Comparison of ENCODE assay signal across 1 cellular context in genomic region chr9:4662108-4662988, GRCh38.
A peak's percentile ranks its signal among the peaks of the same experiment; 100 is the strongest.
TF ChIP-seq lines count a peak whose summit lies in the region.

Gene PLPP6, plus strand, starts transcription at chr9:4662294. Its CDS starts 82 bp downstream, at chr9:4662376.

TF ChIP-seq in GM12878, 131 proteins besides CTCF, POLR2A, EP300 and RAD21 (continued from another document):
- TF ChIP-seq MLLT1 (IDR thresholded peaks at IDR 0.05) (peak; percentile 51; the same call in 1 of the 2 replicates), BMI1 (IDR thresholded peaks at IDR 0.05; ENCODE audit: borderline replicate concordance) (no peak), PAX8 (IDR thresholded peaks at IDR 0.05) (no peak), MYC (IDR thresholded peaks at IDR 0.05; ENCODE audit: insufficient read depth, insufficient read length, insufficient replicate concordance, low read length, severe bottlenecking) (no peak), E4F1 (IDR thresholded peaks at IDR 0.05; ENCODE audit: borderline replicate concordance, partially characterized antibody) (peak; percentile 75), ZNF384 (IDR thresholded peaks at IDR 0.05; ENCODE audit: borderline replicate concordance, low read depth, low read length) (no peak), POU2F2 (IDR thresholded peaks at IDR 0.05; ENCODE audit: borderline replicate concordance, low read depth, low read length) (peak; percentile 26; the same call in 1 of the 3 replicates), NFXL1 (IDR thresholded peaks at IDR 0.05; ENCODE audit: borderline replicate concordance) (no peak), PML (IDR thresholded peaks at IDR 0.05; ENCODE audit: low read length) (peak; percentile 36; the same call in 1 of the 2 replicates), SREBF1 (IDR thresholded peaks at IDR 0.05; ENCODE audit: low read length) (no peak), NR2F1 (conservative IDR thresholded peaks at IDR 0.05) (no peak), STAT3 (IDR thresholded peaks at IDR 0.05; ENCODE audit: low read depth, low read length) (no peak), ZBTB4 (CRISPR knock-in tag; IDR thresholded peaks at IDR 0.05) (no peak), ASH2L (IDR thresholded peaks at IDR 0.05; ENCODE audit: borderline replicate concordance, low read depth) (no peak), KLF5 (IDR thresholded peaks at IDR 0.05; ENCODE audit: partially characterized antibody) (no peak), PRDM15 (CRISPR knock-in tag; IDR thresholded peaks at IDR 0.05) (no peak), ZNF274 (IDR thresholded peaks at IDR 0.05; ENCODE audit: insufficient read depth, insufficient read length) (no peak), TCF12 (IDR thresholded peaks at IDR 0.05; ENCODE audit: low read depth, low read length) (no peak), YY1 (IDR thresholded peaks at IDR 0.05; ENCODE audit: low read depth, low read length) (peak; percentile 24; the same call in 1 of the 2 replicates), MAX (IDR thresholded peaks at IDR 0.05; ENCODE audit: low read depth, low read length) (no peak; the same call in none of the 2 replicates), MEF2A (IDR thresholded peaks at IDR 0.05; ENCODE audit: insufficient read depth, low read depth, low read length) (0 out of 2 replicates have a peak, but pooled peaks have one; percentile 33), RELA (IDR thresholded peaks at IDR 0.05; ENCODE audit: borderline replicate concordance, partially characterized antibody) (peak; percentile 47), ATF2 (IDR thresholded peaks at IDR 0.05; ENCODE audit: low read length) (no peak), BHLHE40 (IDR thresholded peaks at IDR 0.05; ENCODE audit: borderline replicate concordance in 1 of 2, low read depth in 2 of 2, low read length in 1 of 2) (peak; percentile 26 to 39; a peak in 2 of 4 replicates), KAT2A (conservative IDR thresholded peaks at IDR 0.05; ENCODE audit: control insufficient read depth, low read depth, low read length) (no peak), RB1 (IDR thresholded peaks at IDR 0.05; ENCODE audit: borderline replicate concordance) (0 out of 2 replicates have a peak, but pooled peaks have one; percentile 28), TCF3 (IDR thresholded peaks at IDR 0.05; ENCODE audit: borderline replicate concordance, insufficient read depth, low read depth, low read length) (0 out of 2 replicates have a peak, but pooled peaks have one; percentile 21), IKZF2 (IDR thresholded peaks at IDR 0.05) (peak; percentile 88 to 90), JUNB (IDR thresholded peaks at IDR 0.05) (no peak), FOXK2 (IDR thresholded peaks at IDR 0.05) (no peak), ZBTB33 (IDR thresholded peaks at IDR 0.05) (no peak), BCL11A (IDR thresholded peaks at IDR 0.05; ENCODE audit: low read depth, low read length) (no peak), FOS (IDR thresholded peaks at IDR 0.05; ENCODE audit: borderline replicate concordance, extremely low read depth, insufficient read length) (no peak), ZNF24 (IDR thresholded peaks at IDR 0.05) (no peak), ZNF207 (IDR thresholded peaks at IDR 0.05; ENCODE audit: borderline replicate concordance) (no peak), SMC3 (IDR thresholded peaks at IDR 0.05; ENCODE audit: borderline replicate concordance, low read length) (peak; percentile 55; the same call in 1 of the 2 replicates), ZBED1 (IDR thresholded peaks at IDR 0.05; ENCODE audit: borderline replicate concordance) (no peak), NFYA (IDR thresholded peaks at IDR 0.05; ENCODE audit: borderline replicate concordance, low read depth, low read length) (no peak), ELK1 (IDR thresholded peaks at IDR 0.05; ENCODE audit: low read depth, low read length) (peak; percentile 77), EZH2 (IDR thresholded peaks at IDR 0.05; ENCODE audit: borderline replicate concordance, control insufficient read depth, low read depth, low read length) (no peak), LARP7 (IDR thresholded peaks at IDR 0.05) (peak; percentile 77), USF2 (IDR thresholded peaks at IDR 0.05; ENCODE audit: borderline replicate concordance, low read depth, low read length) (no peak), EED (IDR thresholded peaks at IDR 0.05; ENCODE audit: low read depth) (peak; percentile 86)
